17 cellular contexts compared by ENCODE assay signal in genomic region chr2:135791418-135792190, GRCh38. TPM values are rescaled to one million over a fixed set of nuclear protein-coding genes. Genes with fewer than 3 reads are reported as not detected.
DNase-seq lines count a peak whose midpoint lies in the region; ATAC-seq and TF ChIP-seq lines count a peak whose summit lies in the region.
"Had no signal": no experiment of that assay in that cellular context is flagged by ENCODE, and none has a peak within 500 bp of the region (broad histone marks: within the 10 kb centered on the region; RNA-seq: fewer than 3 reads in every experiment).

No MANE protein-coding gene starts in this region.

- no peak for DNase-seq in natural killer cell treated with Interleukin-12 subunit alpha and Interleukin-12 subunit beta and Interleukin-15 and Interleukin-18, amount 100 ng/mL, for 72 hours (ENCODE audit: low spot score)
- no peak for DNase-seq in natural killer cell
- peak; percentile 26 for DNase-seq in astrocyte of the cerebellum (ENCODE audit: low read depth)
- DNase-seq in iris pigment epithelial cell (ENCODE audit: low read depth), result peak; percentile 66
- DNase-seq in SW 1271 (lab: John Stamatoyannopoulos, UW), result no peak
- DNase-seq in SIG-M5 treated with dmso at 0.1 percent for 504 hours (lab: John Stamatoyannopoulos, UW; ENCODE audit: unreplicated experiment), result no peak
- DNase-seq: hippocampal formation; left ventricle myocardium inferior; NCI-H524 treated with DMSO at 0.1 percent for 48 hours; right cardiac atrium; stimulated activated naive B cell treated with anti-CD40 and anti-IgM and Interleukin-4, amounts not matched to agents 10 μg/mL and 1 μg/mL and 100 μg/mL, for 72 hours; T-helper 1 cell had no signal

- peak overlapping the region; percentile 26 for H3K4me3 Mint-ChIP-seq in natural killer cell treated with Interleukin-12 subunit alpha and Interleukin-12 subunit beta and Interleukin-15 and Interleukin-18, amount 100 ng/mL, for 72 hours
- no peak overlapping the region for H3K4me3 Mint-ChIP-seq in natural killer cell
- H3K4me3 Mint-ChIP-seq: neural crest cell; stimulated activated naive B cell treated with anti-CD40 and anti-IgM and Interleukin-4, amounts not matched to agents 10 μg/mL and 1 μg/mL and 100 μg/mL, for 72 hours had no signal

- H3K27me3 Mint-ChIP-seq in natural killer cell treated with Interleukin-12 subunit alpha and Interleukin-12 subunit beta and Interleukin-15 and Interleukin-18, amount 100 ng/mL, for 72 hours, result peaks cover 0 to 4% of the 10 kb centered on the region in 2 donors
- peaks cover 0 to 6% of the 10 kb centered on the region in 2 donors for H3K27me3 Mint-ChIP-seq in natural killer cell (ENCODE audit: low read depth in 2 of 2)
- H3K27me3 Mint-ChIP-seq: stimulated activated naive B cell treated with anti-CD40 and anti-IgM and Interleukin-4, amounts not matched to agents 10 μg/mL and 1 μg/mL and 100 μg/mL, for 72 hours had no signal

- peaks cover 21 to 24% of the 10 kb centered on the region in 2 donors for H3K4me1 Mint-ChIP-seq in natural killer cell treated with Interleukin-12 subunit alpha and Interleukin-12 subunit beta and Interleukin-15 and Interleukin-18, amount 100 ng/mL, for 72 hours (ENCODE audit: low read depth in 2 of 2)
- peaks cover 6 to 19% of the 10 kb centered on the region in 2 donors for H3K4me1 Mint-ChIP-seq in natural killer cell
- H3K4me1 Mint-ChIP-seq: neural crest cell had no signal

- no peak for TF ChIP-seq CTCF in natural killer cell (IDR thresholded peaks at IDR 0.05)
- no peak for TF ChIP-seq CTCF in astrocyte of the cerebellum (IDR thresholded peaks at IDR 0.05; ENCODE audit: low read depth, low read length, missing control alignments)

- in situ Hi-C loops in astrocyte of the cerebellum (cut with HindIII; ENCODE audit: low sequenced_read_pairs), result no loop called here

- H3K9me3 Mint-ChIP-seq in natural killer cell treated with Interleukin-12 subunit alpha and Interleukin-12 subunit beta and Interleukin-15 and Interleukin-18, amount 100 ng/mL, for 72 hours, result no peaks in the 10 kb centered on the region
- H3K9me3 Mint-ChIP-seq in natural killer cell, result no peaks in the 10 kb centered on the region
- H3K9me3 Mint-ChIP-seq: activated naive CD4-positive, alpha-beta T cell treated with anti-CD3 and anti-CD28 coated beads, Interleukin-2, amount 50 U/mL, for 72 hours; neural crest cell; stimulated activated naive B cell treated with anti-CD40 and anti-IgM and Interleukin-4, amounts not matched to agents 10 μg/mL and 1 μg/mL and 100 μg/mL, for 72 hours had no signal

- peak overlapping the region in 1 of 2 donors; percentile 16 for H3K27ac Mint-ChIP-seq in natural killer cell treated with Interleukin-12 subunit alpha and Interleukin-12 subunit beta and Interleukin-15 and Interleukin-18, amount 100 ng/mL, for 72 hours
- peak overlapping the region in 1 of 2 donors; percentile 15 for H3K27ac Mint-ChIP-seq in natural killer cell

- ATAC-seq in natural killer cell treated with Interleukin-12 subunit alpha and Interleukin-12 subunit beta and Interleukin-15 and Interleukin-18, amount 100 ng/mL, for 72 hours, result no peak
- no peak for ATAC-seq in natural killer cell
- ATAC-seq in GM18907 (IDR thresholded peaks at IDR 0.05; ENCODE audit: unreplicated experiment), result no peak
- ATAC-seq in GM18861 (IDR thresholded peaks at IDR 0.05; ENCODE audit: unreplicated experiment), result no peak
- ATAC-seq: right cardiac atrium had no signal

- H3K36me3 Mint-ChIP-seq in natural killer cell treated with Interleukin-12 subunit alpha and Interleukin-12 subunit beta and Interleukin-15 and Interleukin-18, amount 100 ng/mL, for 72 hours, result no peaks in the 10 kb centered on the region
- no peaks in the 10 kb centered on the region for H3K36me3 Mint-ChIP-seq in natural killer cell
- H3K36me3 Mint-ChIP-seq: activated naive CD4-positive, alpha-beta T cell treated with anti-CD3 and anti-CD28 coated beads, Interleukin-2, amount 50 U/mL, for 72 hours had no signal

- intact Hi-C loops in natural killer cell (cut with micrococcal nuclease), result no loop called here

- H3K4me3 ChIP-seq in astrocyte of the cerebellum (ENCODE audit: low read depth, low read length), result no peak overlapping the region
- H3K4me3 ChIP-seq: left ventricle myocardium inferior, vagina had no signal

RNA-seq across cellular contexts. Expression of gene LCT, which starts 45.4 kb away (rescaled TPM):
- under 1 TPM; 0.33 to 0.50 TPM for total RNA-seq in natural killer cell treated with Interleukin-12 subunit alpha and Interleukin-12 subunit beta and Interleukin-15 and Interleukin-18, amount 100 ng/mL, for 72 hours
- under 1 TPM in 1 of 3 donors, not detected in 2; 0.05 TPM for total RNA-seq in natural killer cell
- total RNA-seq: left ventricle myocardium inferior, right cardiac atrium, vagina had no signal

RNA-seq across cellular contexts. Expression of gene UBXN4, which starts 49.9 kb away (rescaled TPM):
- 100 to 1,000 TPM; 123 to 138 TPM for total RNA-seq in natural killer cell treated with Interleukin-12 subunit alpha and Interleukin-12 subunit beta and Interleukin-15 and Interleukin-18, amount 100 ng/mL, for 72 hours
- total RNA-seq in natural killer cell, result 100 to 1,000 TPM; 129 to 153 (median 150) TPM

Comparison
In these comparisons a context has a peak if more than half of its experiments do, and no peak if none do; other contexts are left out.
1. DNase-seq: peak in astrocyte of the cerebellum (single experiment) and iris pigment epithelial cell (single experiment); none in natural killer cell treated with Interleukin-12 subunit alpha and Interleukin-12 subunit beta and Interleukin-15 and Interleukin-18, amount 100 ng/mL, for 72 hours (single experiment), natural killer cell (single experiment), SW 1271 (0 of 2) and SIG-M5 treated with dmso at 0.1 percent for 504 hours (single experiment).